21 cellular contexts compared by ENCODE assay signal in genomic region chr6:158914923-158915322, GRCh38.
DNase-seq lines count a peak whose midpoint lies in the region; ATAC-seq, FAIRE-seq and TF ChIP-seq lines count a peak whose summit lies in the region.
"Had no signal": no experiment of that assay in that cellular context is flagged by ENCODE, and none has a peak within 500 bp of the region (broad histone marks: within the 10 kb centered on the region; RNA-seq: fewer than 3 reads in every experiment).

No MANE protein-coding gene starts in this region.

- in situ Hi-C loops in K562 (cut with MboI), result no loop called here

- TF ChIP-seq CTCF in Calu3 (IDR thresholded peaks at IDR 0.05; ENCODE audit: unreplicated experiment), result no peak
- no peak for TF ChIP-seq CTCF in K562 (IDR thresholded peaks at IDR 0.05 in 2 of 3, conservative IDR thresholded peaks at IDR 0.05 in 1 of 3; ENCODE audit: insufficient read depth in 2 of 3, low read depth in 1 of 3, low read length in 3 of 3)
- TF ChIP-seq CTCF in liver (IDR thresholded peaks at IDR 0.05; ENCODE audit: low read depth, low read length, missing input control), result no peak

- H3K9ac ChIP-seq in K562 (ENCODE audit: insufficient read depth in 1 of 2, low read depth in 2 of 2, low read length in 2 of 2) (no peak overlapping the region), liver (ENCODE audit: low read depth in 1 of 2, low read length in 2 of 2) (no peak overlapping the region)

- H3K4me2 ChIP-seq in K562 (ENCODE audit: insufficient read depth, low read length), result no peak overlapping the region

- H3K79me2 ChIP-seq in K562 (ENCODE audit: control insufficient read depth, insufficient read depth, low read length), result no peaks in the 10 kb centered on the region

- BruUV-seq in Calu3 (replicated peaks; lab: Mats Ljungman, UMichigan) (no TSS peak), K562 (replicated peaks; lab: Mats Ljungman, UMichigan) (no TSS peak)

- H3K27me3 Mint-ChIP-seq in Calu3 (ENCODE audit: unreplicated experiment), result no peaks in the 10 kb centered on the region
- no peaks in the 10 kb centered on the region for H3K27me3 Mint-ChIP-seq in stimulated activated naive B cell treated with anti-CD40 and anti-IgM and Interleukin-4, amounts not matched to agents 10 μg/mL and 1 μg/mL and 100 μg/mL, for 72 hours

- H3K36me3 ChIP-seq in K562 (ENCODE audit: control insufficient read depth, insufficient read depth, low read length), result no peaks in the 10 kb centered on the region
- no peaks in the 10 kb centered on the region for H3K36me3 ChIP-seq in liver (ENCODE audit: control insufficient read depth in 4 of 4, insufficient read depth in 3 of 4, low read depth in 1 of 4, low read length in 3 of 4)
- H3K36me3 ChIP-seq: MG63 had no signal

- no peak for TF ChIP-seq EP300 in K562 (IDR thresholded peaks at IDR 0.05; ENCODE audit: low read length)

- TF ChIP-seq RAD21 in K562 (CRISPR knock-in tag; conservative IDR thresholded peaks at IDR 0.05 in 1 of 2, IDR thresholded peaks at IDR 0.05 in 1 of 2), result no peak
- TF ChIP-seq RAD21 in liver (IDR thresholded peaks at IDR 0.05), result no peak

- H3K27me3 ChIP-seq in K562 (ENCODE audit: control insufficient read depth in 2 of 2, insufficient read depth in 2 of 2, low read length in 2 of 2), result no peaks in the 10 kb centered on the region
- H3K27me3 ChIP-seq in liver (ENCODE audit: control insufficient read depth in 4 of 4, insufficient read depth in 4 of 4, low read length in 3 of 4), result no peaks in the 10 kb centered on the region
- H3K27me3 ChIP-seq: MG63 had no signal

- no peaks in the 10 kb centered on the region for H4K20me1 ChIP-seq in K562 (replicated peaks; ENCODE audit: control insufficient read depth, insufficient read depth, low read length)

- peaks cover 3 to 6% of the 10 kb centered on the region in 2 experiments; a peak in 3 of 5 replicates for H3K4me1 ChIP-seq in K562 (replicated peaks in 1 of 2; ENCODE audit: control insufficient read depth in 2 of 2, insufficient read depth in 2 of 2, low read length in 2 of 2)
- H3K4me1 ChIP-seq in liver (ENCODE audit: control insufficient read depth in 4 of 4, insufficient read depth in 4 of 4, low read length in 3 of 4), result no peaks in the 10 kb centered on the region

- no peaks in the 10 kb centered on the region for H3K9me3 ChIP-seq in K562 (replicated peaks; ENCODE audit: control insufficient read depth, insufficient read depth, low read depth, low read length)
- H3K9me3 ChIP-seq in liver (ENCODE audit: control insufficient read depth in 4 of 4, low read length in 3 of 4), result no peaks in the 10 kb centered on the region
- H3K9me3 ChIP-seq: MG63 had no signal

- intact Hi-C loops in Calu3 (cut with micrococcal nuclease; ENCODE audit: unreplicated experiment), result no loop called here
- intact Hi-C loops in K562 (cut with micrococcal nuclease), result no loop called here
- intact Hi-C loops in Right ventricle myocardium superior (cut with DNase I), result no loop called here

- H3K27ac ChIP-seq in K562 (ENCODE audit: extremely low read depth, low read depth, low read length) (no peak overlapping the region), liver (ENCODE audit: low read depth in 1 of 2, low read length in 2 of 2) (no peak overlapping the region)
- H3K27ac ChIP-seq: C4-2B had no signal

- no peak for ATAC-seq in K562
- ATAC-seq in stimulated activated naive B cell treated with anti-CD40 and anti-IgM and Interleukin-4, amounts not matched to agents 10 μg/mL and 1 μg/mL and 100 μg/mL, for 72 hours (replicated peaks), result no peak
- ATAC-seq in GM18498 (IDR thresholded peaks at IDR 0.05; ENCODE audit: unreplicated experiment), result no peak
- ATAC-seq in Right ventricle myocardium superior (ENCODE audit: poor library complexity), result no peak
- ATAC-seq: Panc1 had no signal

- no peak for TF ChIP-seq POLR2A in K562 (conservative IDR thresholded peaks at IDR 0.05)

- no peaks in the 10 kb centered on the region for H3K9me1 ChIP-seq in K562 (ENCODE audit: control insufficient read depth, insufficient read depth, low read length)

- FAIRE-seq in K562 (lab: Jason Lieb, UNC), result no peak
- FAIRE-seq: GM12891 had no signal

- H3K36me3 Mint-ChIP-seq in Calu3 (ENCODE audit: insufficient read depth, unreplicated experiment), result peaks cover 32% of the 10 kb centered on the region
- H3K36me3 Mint-ChIP-seq in stimulated activated naive B cell treated with anti-CD40 and anti-IgM and Interleukin-4, amounts not matched to agents 10 μg/mL and 1 μg/mL and 100 μg/mL, for 72 hours, result no peaks in the 10 kb centered on the region

- H3K4me3 ChIP-seq in K562 (no peak overlapping the region), liver (ENCODE audit: low read depth in 1 of 3, low read length in 3 of 3) (no peak overlapping the region)
- H3K4me3 ChIP-seq: MG63 had no signal

- H3K9me3 Mint-ChIP-seq in Calu3 (ENCODE audit: low read depth, unreplicated experiment), result peaks cover 3% of the 10 kb centered on the region
- peaks cover 0 to 2% of the 10 kb centered on the region in 2 donors for H3K9me3 Mint-ChIP-seq in stimulated activated naive B cell treated with anti-CD40 and anti-IgM and Interleukin-4, amounts not matched to agents 10 μg/mL and 1 μg/mL and 100 μg/mL, for 72 hours
- H3K9me3 Mint-ChIP-seq: HFFc6 had no signal

- 54% methylated on average over 8 of the region's 8 CpGs for WGBS in K562 (ENCODE audit: insufficient coverage, low coverage, missing lambda C conversion rate)
- 72% methylated on average over 8 of the region's 8 CpGs for WGBS in liver

- POLR2A ChIA-PET in K562 (lab: Yijun Ruan, JAX), result no interaction called here

- H3K4me1 Mint-ChIP-seq in Calu3 (ENCODE audit: low read depth, unreplicated experiment), result peaks cover 59% of the 10 kb centered on the region
- peaks cover 32 to 51% of the 10 kb centered on the region in 2 donors for H3K4me1 Mint-ChIP-seq in stimulated activated naive B cell treated with anti-CD40 and anti-IgM and Interleukin-4, amounts not matched to agents 10 μg/mL and 1 μg/mL and 100 μg/mL, for 72 hours

- DNase-seq in Calu3, result no peak
- DNase-seq in K562 (ENCODE audit: extremely low read depth in 1 of 4, low spot score in 3 of 4), result no peak
- no peak for DNase-seq in stimulated activated naive B cell treated with anti-CD40 and anti-IgM and Interleukin-4, amounts not matched to agents 10 μg/mL and 1 μg/mL and 100 μg/mL, for 72 hours
- DNase-seq in activated CD4-positive, CD25-positive, alpha-beta regulatory T cell (lab: John Stamatoyannopoulos, UW), result no peak
- no peak for DNase-seq in stimulated activated CD4-positive, alpha-beta T cell treated with anti-CD3 and anti-CD28 coated beads, Interleukin-12 subunit alpha, Interleukin-12 subunit beta, amount 100 ng/mL, for 4 hours
- DNase-seq in Right ventricle myocardium superior, result no peak
- DNase-seq: DMS53, GOT3, HFFc6, Kasumi-1, MG63, NCI-H1092, NCI-H146, NCI-H2029 treated with DMSO at 0.1 percent for 48 hours, NCI-H2171, NCI-H526 had no signal

- H3K4me3 Mint-ChIP-seq in Calu3 (ENCODE audit: low read depth, unreplicated experiment), result no peak overlapping the region
- H3K4me3 Mint-ChIP-seq in stimulated activated naive B cell treated with anti-CD40 and anti-IgM and Interleukin-4, amounts not matched to agents 10 μg/mL and 1 μg/mL and 100 μg/mL, for 72 hours, result no peak overlapping the region
- H3K4me3 Mint-ChIP-seq: HFFc6 had no signal

- CTCF ChIA-PET in Calu3 (lab: Charles Lee), result no interaction called here
- CTCF ChIA-PET in K562 (lab: Yijun Ruan, JAX; ENCODE audit: low intra/inter-chr PET ratio), result no interaction called here

- peak overlapping the region; percentile 47 for H3K27ac Mint-ChIP-seq in Calu3 (ENCODE audit: unreplicated experiment)
- peak overlapping the region; percentile 68 for H3K27ac Mint-ChIP-seq in stimulated activated naive B cell treated with anti-CD40 and anti-IgM and Interleukin-4, amounts not matched to agents 10 μg/mL and 1 μg/mL and 100 μg/mL, for 72 hours
- H3K27ac Mint-ChIP-seq: HFFc6 had no signal

- H2AFZ ChIP-seq in K562 (ENCODE audit: low read depth, low read length), result no peak overlapping the region

TF ChIP-seq in K562, 482 proteins besides CTCF, POLR2A, EP300 and RAD21:
- TF ChIP-seq ZFP36 (IDR thresholded peaks at IDR 0.05; ENCODE audit: low read depth, low read length, partially characterized antibody) (peak; percentile 44), ZNF436 (CRISPR knock-in tag; IDR thresholded peaks at IDR 0.05) (no peak)

TF ChIP-seq in liver, 16 proteins besides CTCF, POLR2A, EP300 and RAD21:
- TF ChIP-seq GABPA (IDR thresholded peaks at IDR 0.05 in 1 of 2, conservative IDR thresholded peaks at IDR 0.05 in 1 of 2) (no peak), REST (IDR thresholded peaks at IDR 0.05) (no peak), JUND (IDR thresholded peaks at IDR 0.05) (no peak), HNF4A (conservative IDR thresholded peaks at IDR 0.05) (peak; percentile 45 to 86), EGR1 (IDR thresholded peaks at IDR 0.05; ENCODE audit: low read depth in 2 of 2) (no peak)
